Comparison of ENCODE assay signal across 2 cellular contexts in genomic region chr1:240099748-240100147, GRCh38.
TF ChIP-seq lines count a peak whose summit lies in the region.

No MANE protein-coding gene starts in this region.

TF ChIP-seq in IMR-90, 13 proteins besides CTCF, POLR2A, EP300 and RAD21:
- TF ChIP-seq RCOR1 (IDR thresholded peaks at IDR 0.05; ENCODE audit: insufficient replicate concordance, low read length): no peak
- no peak for TF ChIP-seq MAFK (IDR thresholded peaks at IDR 0.05; ENCODE audit: low read depth, low read length)
- no peak for TF ChIP-seq ELK1 (IDR thresholded peaks at IDR 0.05; ENCODE audit: borderline replicate concordance, low read depth, low read length)
- TF ChIP-seq RFX5 (IDR thresholded peaks at IDR 0.05; ENCODE audit: low read depth, low read length): no peak
- TF ChIP-seq USF2 (IDR thresholded peaks at IDR 0.05; ENCODE audit: low read depth, low read length): no peak
- no peak for TF ChIP-seq BHLHE40 (IDR thresholded peaks at IDR 0.05; ENCODE audit: low read depth, low read length)
- TF ChIP-seq NFE2L2 (IDR thresholded peaks at IDR 0.05; ENCODE audit: low read depth, low read length): no peak
- no peak for TF ChIP-seq CEBPB (IDR thresholded peaks at IDR 0.05; ENCODE audit: low read depth, low read length)
- TF ChIP-seq CHD1 (IDR thresholded peaks at IDR 0.05; ENCODE audit: low read depth, low read length): no peak
- no peak for TF ChIP-seq FOS (IDR thresholded peaks at IDR 0.05; ENCODE audit: low read depth, low read length)
- TF ChIP-seq SMC3 (IDR thresholded peaks at IDR 0.05; ENCODE audit: low read depth, low read length): no peak
- no peak for TF ChIP-seq MXI1 (IDR thresholded peaks at IDR 0.05; ENCODE audit: borderline replicate concordance, low read depth, low read length)
- TF ChIP-seq MAZ (IDR thresholded peaks at IDR 0.05; ENCODE audit: borderline replicate concordance, low read depth, low read length): no peak

TF ChIP-seq in neural cell, 6 proteins besides CTCF, POLR2A, EP300 and RAD21:
- TF ChIP-seq TAF1 (IDR thresholded peaks at IDR 0.05; ENCODE audit: low read depth): no peak
- no peak for TF ChIP-seq MXI1 (conservative IDR thresholded peaks at IDR 0.05; ENCODE audit: poor library complexity, severe bottlenecking)
- TF ChIP-seq EZH2 (IDR thresholded peaks at IDR 0.05; ENCODE audit: borderline replicate concordance, insufficient read depth, low read length, poor library complexity, severe bottlenecking): no peak
- no peak for TF ChIP-seq POLR2AphosphoS5 (IDR thresholded peaks at IDR 0.05)
- no peak for TF ChIP-seq SMC3 (conservative IDR thresholded peaks at IDR 0.05; ENCODE audit: poor library complexity)
- no peak for TF ChIP-seq REST (IDR thresholded peaks at IDR 0.05; ENCODE audit: borderline replicate concordance)
